20 cellular contexts compared by ENCODE assay signal in the genomic region with DNA sequence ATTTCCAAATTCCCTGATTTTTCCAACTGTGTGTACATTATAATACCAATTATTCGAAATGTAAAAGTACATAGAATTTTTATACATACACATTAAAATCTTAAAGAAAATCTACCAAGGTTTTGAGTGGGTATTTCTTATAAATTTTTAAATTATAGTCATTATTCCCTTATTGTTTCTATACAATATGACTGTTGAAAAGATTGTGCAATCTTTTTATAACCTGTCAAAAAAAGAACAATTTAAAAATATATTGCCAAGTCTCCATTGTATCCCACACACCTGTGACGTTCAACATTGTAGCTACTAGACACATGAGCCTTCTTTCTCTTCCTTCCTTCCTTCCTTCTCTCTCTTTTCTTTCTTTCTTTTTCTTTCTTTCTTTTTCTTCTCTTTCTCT.
A peak's percentile ranks its signal among the peaks of the same experiment; 100 is the strongest.
DNase-seq lines count a peak whose midpoint lies in the region; ATAC-seq, FAIRE-seq and TF ChIP-seq lines count a peak whose summit lies in the region.
"Had no signal": no experiment of that assay in that cellular context is flagged by ENCODE, and none has a peak within 500 bp of the region (broad histone marks: within the 10 kb centered on the region; RNA-seq: fewer than 3 reads in every experiment).

No MANE protein-coding gene starts in this region.

- TF ChIP-seq CTCF in K562 (IDR thresholded peaks at IDR 0.05 in 2 of 3, conservative IDR thresholded peaks at IDR 0.05 in 1 of 3; ENCODE audit: insufficient read depth in 2 of 3, low read depth in 1 of 3, low read length in 3 of 3) (no peak), PC-3 (conservative IDR thresholded peaks at IDR 0.05; ENCODE audit: low read depth, low read length) (no peak)

- no peak overlapping the region for H2AFZ ChIP-seq in K562 (ENCODE audit: low read depth, low read length)
- no peak overlapping the region for H2AFZ ChIP-seq in PC-3 (ENCODE audit: low read length)

- FAIRE-seq in A204.1 (lab: Jason Lieb, UNC) (peak; percentile 59), RCC 7860 (lab: Jason Lieb, UNC) (peak; percentile 25), K562 (lab: Jason Lieb, UNC) (no peak)
- FAIRE-seq: A549, G401.6, GM12891 had no signal

- H3F3A ChIP-seq in PC-3 (ENCODE audit: low read length, unreplicated experiment) = no peaks in the 10 kb centered on the region

- no peak for TF ChIP-seq EP300 in K562 (IDR thresholded peaks at IDR 0.05; ENCODE audit: low read length)

- H3K9ac ChIP-seq in K562 (ENCODE audit: insufficient read depth in 1 of 2, low read depth in 2 of 2, low read length in 2 of 2) = no peak overlapping the region
- H3K9ac ChIP-seq in PC-3 (ENCODE audit: low read length) = no peak overlapping the region
- H3K9ac ChIP-seq: BLaER1 treated with 17β-estradiol and CSF1 and Interleukin-3, amounts not matched to agents 10 nM and 100 nM had no signal

- WGBS in K562 (ENCODE audit: insufficient coverage, low coverage, missing lambda C conversion rate) = 0% methylated on average over 2 of the region's 2 CpGs

- no peaks in the 10 kb centered on the region for H3K9me1 ChIP-seq in K562 (ENCODE audit: control insufficient read depth, insufficient read depth, low read length)

- no peak for ATAC-seq in K562
- no peak for ATAC-seq in PC-3
- no peak for ATAC-seq in GM18873 (IDR thresholded peaks at IDR 0.05; ENCODE audit: low FRiP score, unreplicated experiment)
- ATAC-seq: A549; CD8-positive, alpha-beta T cell had no signal

- in situ Hi-C loops in K562 (cut with MboI) = no loop called here

- DNase-seq in HEK293T (ENCODE audit: extremely low spot score) (no peak), RCC 7860 (ENCODE audit: low spot score) (no peak), K562 (ENCODE audit: extremely low read depth in 1 of 4, low spot score in 3 of 4) (no peak), nucleus accumbens (lab: John Stamatoyannopoulos, UW) (no peak), PC-3 (no peak)
- DNase-seq: 8988T; AML-193; Caco-2; Calu3; CD4-positive, alpha-beta T cell; CD8-positive, alpha-beta T cell; DMS79 treated with DMSO at 0.1 percent for 48 hours; GF-D8 had no signal

- H3K27ac ChIP-seq in K562 (ENCODE audit: extremely low read depth, low read depth, low read length) = no peak overlapping the region
- no peak overlapping the region for H3K27ac ChIP-seq in PC-3 (ENCODE audit: low read length)
- H3K27ac ChIP-seq: A549; BLaER1 treated with 17β-estradiol and CSF1 and Interleukin-3, amounts not matched to agents 10 nM and 100 nM; C4-2B had no signal

- intact Hi-C loops in K562 (cut with micrococcal nuclease) = no loop called here
- intact Hi-C loops in PC-3 (cut with micrococcal nuclease) = no loop called here

- no peaks in the 10 kb centered on the region for H3K9me2 ChIP-seq in PC-3 (replicated peaks; ENCODE audit: low read length)

- no peak for TF ChIP-seq RAD21 in K562 (CRISPR knock-in tag; conservative IDR thresholded peaks at IDR 0.05 in 1 of 2, IDR thresholded peaks at IDR 0.05 in 1 of 2)

- H3K4me2 ChIP-seq in K562 (ENCODE audit: insufficient read depth, low read length) (no peak overlapping the region), PC-3 (ENCODE audit: low read length) (no peak overlapping the region)
- H3K4me2 ChIP-seq: A549; BLaER1 treated with 17β-estradiol and CSF1 and Interleukin-3, amounts not matched to agents 10 nM and 100 nM had no signal

- H3K4me1 ChIP-seq in K562 (replicated peaks in 1 of 2; ENCODE audit: control insufficient read depth in 2 of 2, insufficient read depth in 2 of 2, low read length in 2 of 2) = no peaks in the 10 kb centered on the region
- H3K4me1 ChIP-seq in PC-3 (ENCODE audit: insufficient read depth, low read length) = peaks cover 11% of the 10 kb centered on the region
- H3K4me1 ChIP-seq: A549; BLaER1 treated with 17β-estradiol and CSF1 and Interleukin-3, amounts not matched to agents 10 nM and 100 nM; Caco-2 had no signal

- POLR2A ChIA-PET in HEK293T (lab: Yijun Ruan, JAX) (no interaction called here), K562 (lab: Yijun Ruan, JAX) (no interaction called here), PC-3 (lab: Charles Lee; ENCODE audit: unreplicated experiment) (no interaction called here)

- CTCF ChIA-PET in HEK293T (lab: Yijun Ruan, JAX) (no interaction called here), K562 (lab: Yijun Ruan, JAX; ENCODE audit: low intra/inter-chr PET ratio) (no interaction called here), PC-3 (lab: Charles Lee) (no interaction called here)

- H3K27me3 ChIP-seq in K562 (ENCODE audit: control insufficient read depth in 2 of 2, insufficient read depth in 2 of 2, low read length in 2 of 2) (no peaks in the 10 kb centered on the region), PC-3 (ENCODE audit: low read length) (no peaks in the 10 kb centered on the region)
- H3K27me3 ChIP-seq: BLaER1 treated with 17β-estradiol and CSF1 and Interleukin-3, amounts not matched to agents 10 nM and 100 nM had no signal

- H3K79me2 ChIP-seq in K562 (ENCODE audit: control insufficient read depth, insufficient read depth, low read length) = no peaks in the 10 kb centered on the region
- no peaks in the 10 kb centered on the region for H3K79me2 ChIP-seq in PC-3 (ENCODE audit: low read length)

- no peak for TF ChIP-seq POLR2A in K562 (conservative IDR thresholded peaks at IDR 0.05)

- H3K36me3 ChIP-seq in K562 (ENCODE audit: control insufficient read depth, insufficient read depth, low read length) (no peaks in the 10 kb centered on the region), PC-3 (ENCODE audit: low read depth, low read length) (no peaks in the 10 kb centered on the region)
- H3K36me3 ChIP-seq: BLaER1 treated with 17β-estradiol and CSF1 and Interleukin-3, amounts not matched to agents 10 nM and 100 nM had no signal

- H3K9me3 ChIP-seq in K562 (replicated peaks; ENCODE audit: control insufficient read depth, insufficient read depth, low read depth, low read length) (peaks cover 2% of the 10 kb centered on the region), PC-3 (ENCODE audit: low read length) (no peaks in the 10 kb centered on the region)
- H3K9me3 ChIP-seq: A549; BLaER1 treated with 17β-estradiol and CSF1 and Interleukin-3, amounts not matched to agents 10 nM and 100 nM; Caco-2 had no signal

- no peak overlapping the region for H3K4me3 ChIP-seq in K562
- no peak overlapping the region for H3K4me3 ChIP-seq in PC-3 (ENCODE audit: low read length)
- H3K4me3 ChIP-seq: A549; BLaER1 treated with 17β-estradiol and CSF1 and Interleukin-3, amounts not matched to agents 10 nM and 100 nM had no signal

- H4K20me1 ChIP-seq in K562 (replicated peaks; ENCODE audit: control insufficient read depth, insufficient read depth, low read length) = no peaks in the 10 kb centered on the region
- H4K20me1 ChIP-seq in PC-3 (ENCODE audit: low read length) = no peaks in the 10 kb centered on the region
- H4K20me1 ChIP-seq: BLaER1 treated with 17β-estradiol and CSF1 and Interleukin-3, amounts not matched to agents 10 nM and 100 nM had no signal

- BruUV-seq in K562 (replicated peaks; lab: Mats Ljungman, UMichigan) = no TSS peak
- no TSS peak for BruUV-seq in PC-3 (replicated peaks; lab: Mats Ljungman, UMichigan)

TF ChIP-seq in HEK293T, 16 proteins besides CTCF, POLR2A, EP300 and RAD21:
- TF ChIP-seq CTBP1 (IDR thresholded peaks at IDR 0.05; ENCODE audit: borderline replicate concordance) (0 out of 2 replicates have a peak, but pooled peaks have one; percentile 6), FOXK2 (IDR thresholded peaks at IDR 0.05) (no peak)
TF ChIP-seq in HEK293T: peak in this region for 1.

TF ChIP-seq in K562, 482 proteins besides CTCF, POLR2A, EP300 and RAD21 (continues in another document):
- TF ChIP-seq XRCC3 (IDR thresholded peaks at IDR 0.05) = no peak
- TF ChIP-seq CEBPG (CRISPR knock-in tag; IDR thresholded peaks at IDR 0.05) = no peak
- TF ChIP-seq CEBPG (tag; conservative IDR thresholded peaks at IDR 0.05 in 1 of 2, IDR thresholded peaks at IDR 0.05 in 1 of 2) = peak in 1 of 2 experiments; percentile 84; a peak in 2 of 4 replicates
- TF ChIP-seq KAT2B (IDR thresholded peaks at IDR 0.05; ENCODE audit: low read depth, low read length) = no peak
- TF ChIP-seq TBL1XR1 (IDR thresholded peaks at IDR 0.05; ENCODE audit: low read length in 2 of 2) = no peak
- TF ChIP-seq LCOR (CRISPR knock-in tag; IDR thresholded peaks at IDR 0.05) = no peak
- TF ChIP-seq ZNF239 (CRISPR knock-in tag; IDR thresholded peaks at IDR 0.05) = no peak
- TF ChIP-seq SMAD1 (IDR thresholded peaks at IDR 0.05; ENCODE audit: low read depth, low read length, partially characterized antibody) = no peak
